11 cellular contexts compared by ENCODE assay signal in genomic region chrX:23786268-23786815, GRCh38. TPM values are rescaled to one million over a fixed set of nuclear protein-coding genes. Genes with fewer than 3 reads are reported as not detected.
A peak's percentile ranks its signal among the peaks of the same experiment; 100 is the strongest.
DNase-seq lines count a peak whose midpoint lies in the region; ATAC-seq and TF ChIP-seq lines count a peak whose summit lies in the region.
"Had no signal": no experiment of that assay in that cellular context is flagged by ENCODE, and none has a peak within 500 bp of the region (broad histone marks: within the 10 kb centered on the region; RNA-seq: fewer than 3 reads in every experiment).

No MANE protein-coding gene starts in this region.

- no peak overlapping the region for H3K56ac ChIP-seq in IMR-90 (ENCODE audit: extremely low read depth, insufficient read depth, low read length)

- no peak overlapping the region for H2BK15ac ChIP-seq in IMR-90 (ENCODE audit: low read depth, low read length)

- H3K14ac ChIP-seq in IMR-90 (replicated peaks; ENCODE audit: low read depth, low read length) = no peak overlapping the region
- H3K14ac ChIP-seq in trophoblast cell (ENCODE audit: low read length) = no peak overlapping the region

- H3K9me3 Mint-ChIP-seq in T-helper 2 cell treated with Interferon-gamma antibody and Interleukin-4, amounts not matched to agents 5 μg/mL and 100 μg/mL, for 36 hours = no peaks in the 10 kb centered on the region
- H3K9me3 Mint-ChIP-seq: activated CD4-positive, alpha-beta memory T cell treated with anti-CD3 and anti-CD28 coated beads, Interleukin-2, amount 10 ng/mL, durations not matched to agents 7 days and 5 days; CD8-positive, alpha-beta memory T cell had no signal

- H3K4me1 ChIP-seq in IMR-90 (ENCODE audit: control insufficient read depth, insufficient read depth, low read length) (no peaks in the 10 kb centered on the region), adrenal gland (replicated peaks in 1 of 2) (no peaks in the 10 kb centered on the region), trophoblast cell (ENCODE audit: control insufficient read depth in 1 of 2, insufficient read depth in 2 of 2, low read length in 2 of 2) (peaks cover 0 to 2% of the 10 kb centered on the region in 2 experiments), HAP-1 (peaks cover 19% of the 10 kb centered on the region)

- H3K79me2 ChIP-seq in trophoblast cell (ENCODE audit: control insufficient read depth, insufficient read depth, low read length, poor library complexity) = peaks cover 3% of the 10 kb centered on the region

- H3K4me2 ChIP-seq in IMR-90 (ENCODE audit: low read depth, low read length) = no peak overlapping the region
- no peak overlapping the region for H3K4me2 ChIP-seq in trophoblast cell (ENCODE audit: low read length)

- H3K4me1 Mint-ChIP-seq in T-helper 2 cell treated with Interferon-gamma antibody and Interleukin-4, amounts not matched to agents 5 μg/mL and 100 μg/mL, for 36 hours (ENCODE audit: low read depth) = peaks cover 27% of the 10 kb centered on the region

- POLR2A ChIA-PET in IMR-90 (lab: Charles Lee; ENCODE audit: unreplicated experiment) = no interaction called here

- TF ChIP-seq CTCF in IMR-90 (conservative IDR thresholded peaks at IDR 0.05; ENCODE audit: low read depth, low read length) (no peak), adrenal gland (IDR thresholded peaks at IDR 0.05) (no peak), fibroblast of the aortic adventitia (IDR thresholded peaks at IDR 0.05; ENCODE audit: insufficient read depth, low read length) (no peak)

- H2BK120ac ChIP-seq in IMR-90 (ENCODE audit: low read depth, low read length) = no peak overlapping the region
- H2BK120ac ChIP-seq in trophoblast cell (ENCODE audit: insufficient read depth, low read length, poor library complexity) = no peak overlapping the region

- WGBS in IMR-90 (ENCODE audit: extremely low coverage in 2 of 2, insufficient read length in 1 of 2), 2 experiments = no CpG with 5 or more reads among the region's 11 CpGs
- 77 to 81% (median 79%) methylated on average over 11 of the region's 11 CpGs for WGBS in adrenal gland, 4 donors
- no CpG with 5 or more reads among the region's 11 CpGs for WGBS in trophoblast cell (ENCODE audit: extremely low coverage, insufficient coverage, insufficient read length)

- H3K27me3 ChIP-seq in IMR-90 (ENCODE audit: control insufficient read depth, insufficient read depth, low read length) (no peaks in the 10 kb centered on the region), adrenal gland (no peaks in the 10 kb centered on the region), trophoblast cell (ENCODE audit: insufficient read depth, low read length) (no peaks in the 10 kb centered on the region), HAP-1 (ENCODE audit: low read depth) (no peaks in the 10 kb centered on the region)

- no peak overlapping the region for H3K18ac ChIP-seq in IMR-90 (ENCODE audit: low read depth, low read length)
- no peak overlapping the region for H3K18ac ChIP-seq in trophoblast cell (ENCODE audit: low read length)

- intact Hi-C loops in IMR-90 (cut with micrococcal nuclease) (no loop called here), adrenal gland (cut with DNase I) (loop anchor here in 1 of 2 donors (10.0 kb wide), 1 partner anchor 118 kb away; the partner anchor contains the start of genes APOO and CXorf58)

- H4K20me1 ChIP-seq in IMR-90 (ENCODE audit: insufficient read depth, low read length) = peaks cover 3% of the 10 kb centered on the region; the same call in 1 of the 2 replicates

- H4K91ac ChIP-seq in IMR-90 (ENCODE audit: insufficient read depth, low read depth, low read length) (no peak overlapping the region), trophoblast cell (ENCODE audit: low read depth, low read length) (no peak overlapping the region)

- H2BK12ac ChIP-seq in trophoblast cell (ENCODE audit: low read length) = no peak overlapping the region

- H3K27ac ChIP-seq in IMR-90 (ENCODE audit: insufficient read depth, low read length) (no peak overlapping the region), adrenal gland (peak overlapping the region in 1 of 5 donors; percentile 17), trophoblast cell (ENCODE audit: low read depth, low read length) (no peak overlapping the region)

- no TSS peak for BruUV-seq in IMR-90 (replicated peaks; lab: Mats Ljungman, UMichigan)

- H3K36me3 Mint-ChIP-seq in T-helper 2 cell treated with Interferon-gamma antibody and Interleukin-4, amounts not matched to agents 5 μg/mL and 100 μg/mL, for 36 hours (ENCODE audit: low read depth) = peaks cover 25% of the 10 kb centered on the region

- H3K36me3 ChIP-seq in IMR-90 (ENCODE audit: control insufficient read depth, insufficient read depth, low read length) = peaks cover 2% of the 10 kb centered on the region; the same call in 1 of the 2 replicates
- no peaks in the 10 kb centered on the region for H3K36me3 ChIP-seq in adrenal gland (replicated peaks in 1 of 2)
- H3K36me3 ChIP-seq in trophoblast cell (ENCODE audit: control insufficient read depth in 1 of 2, insufficient read depth in 2 of 2, low read length in 2 of 2) = no peaks in the 10 kb centered on the region
- peaks cover 12% of the 10 kb centered on the region for H3K36me3 ChIP-seq in HAP-1 (replicated peaks)

- H2BK5ac ChIP-seq in IMR-90 (ENCODE audit: low read depth, low read length, poor library complexity, severe bottlenecking) = no peak overlapping the region
- no peak overlapping the region for H2BK5ac ChIP-seq in trophoblast cell (ENCODE audit: low read depth, low read length, poor library complexity)

- no peak overlapping the region for H2AFZ ChIP-seq in IMR-90 (replicated peaks; ENCODE audit: low read length, poor library complexity)
- H2AFZ ChIP-seq in trophoblast cell (ENCODE audit: insufficient read depth, low read length, poor library complexity) = no peak overlapping the region

- H2AK5ac ChIP-seq in IMR-90 (ENCODE audit: low read depth, low read length) = no peak overlapping the region
- no peak overlapping the region for H2AK5ac ChIP-seq in trophoblast cell (ENCODE audit: low read length)

- H3K27me3 Mint-ChIP-seq in T-helper 2 cell treated with Interferon-gamma antibody and Interleukin-4, amounts not matched to agents 5 μg/mL and 100 μg/mL, for 36 hours (ENCODE audit: low read depth) = no peaks in the 10 kb centered on the region
- H3K27me3 Mint-ChIP-seq: activated CD4-positive, alpha-beta memory T cell treated with anti-CD3 and anti-CD28 coated beads, Interleukin-2, amount 10 ng/mL, durations not matched to agents 7 days and 5 days had no signal

- H3K9me1 ChIP-seq in IMR-90 (ENCODE audit: insufficient read depth, low read length) = no peaks in the 10 kb centered on the region

- in situ Hi-C loops in IMR-90 (cut with MboI; ENCODE audit: low sequenced_read_pairs) (loop anchor here (10.0 kb wide), 1 partner anchor 118 kb away; the partner anchor contains the start of genes APOO and CXorf58), HAP-1 (cut with MboI; ENCODE audit: low sequenced_read_pairs) (loop anchor here (10.0 kb wide), 1 partner anchor 118 kb away; the partner anchor contains the start of genes APOO and CXorf58)

- no peak for ATAC-seq in IMR-90 (ENCODE audit: low read depth)
- ATAC-seq: mucosa of descending colon had no signal

- CTCF ChIA-PET in IMR-90 (lab: Yijun Ruan, JAX) = no interaction called here

- H4K8ac ChIP-seq in IMR-90 (ENCODE audit: low read depth in 2 of 2, low read length in 2 of 2) = no peak overlapping the region
- no peak overlapping the region for H4K8ac ChIP-seq in trophoblast cell (ENCODE audit: low read depth, low read length)

- H3K4ac ChIP-seq in IMR-90 (ENCODE audit: low read depth, low read length) = no peak overlapping the region
- no peak overlapping the region for H3K4ac ChIP-seq in trophoblast cell (ENCODE audit: low read depth, low read length)

- H2BK20ac ChIP-seq in IMR-90 (ENCODE audit: low read depth, low read length) = no peak overlapping the region

- no peak overlapping the region for H4K12ac ChIP-seq in trophoblast cell (ENCODE audit: low read depth, low read length)

- H3K4me3 Mint-ChIP-seq in T-helper 2 cell treated with Interferon-gamma antibody and Interleukin-4, amounts not matched to agents 5 μg/mL and 100 μg/mL, for 36 hours = no peak overlapping the region

- H3K27ac Mint-ChIP-seq in T-helper 2 cell treated with Interferon-gamma antibody and Interleukin-4, amounts not matched to agents 5 μg/mL and 100 μg/mL, for 36 hours = no peak overlapping the region
- H3K27ac Mint-ChIP-seq: activated CD4-positive, alpha-beta memory T cell treated with anti-CD3 and anti-CD28 coated beads, Interleukin-2, amount 10 ng/mL, durations not matched to agents 7 days and 5 days had no signal

- TF ChIP-seq RAD21 in IMR-90 (IDR thresholded peaks at IDR 0.05; ENCODE audit: low read length) = no peak

- TF ChIP-seq POLR2A in IMR-90 (IDR thresholded peaks at IDR 0.05; ENCODE audit: low read depth, low read length) (peak; percentile 72), adrenal gland (IDR thresholded peaks at IDR 0.05) (peak; percentile 30 to 36)

- H3K4me3 ChIP-seq in IMR-90 (ENCODE audit: insufficient read depth, low read depth, low read length) = no peak overlapping the region
- peak overlapping the region in 1 of 4 donors; percentile 75 for H3K4me3 ChIP-seq in adrenal gland
- no peak overlapping the region for H3K4me3 ChIP-seq in fibroblast of the aortic adventitia (ENCODE audit: low read depth, low read length)
- H3K4me3 ChIP-seq in trophoblast cell (ENCODE audit: low read depth, low read length) = no peak overlapping the region
- no peak overlapping the region for H3K4me3 ChIP-seq in HAP-1
- H3K4me3 ChIP-seq: mucosa of descending colon had no signal

- H4K5ac ChIP-seq in IMR-90 (ENCODE audit: low read depth, low read length) = no peak overlapping the region

- H3K23ac ChIP-seq in IMR-90 (ENCODE audit: low read depth, low read length) = no peak overlapping the region
- H3K23ac ChIP-seq in trophoblast cell (ENCODE audit: low read length) = no peak overlapping the region

- DNase-seq in IMR-90 (no peak), adrenal gland (peak in 1 of 7 donors; percentile 46), fibroblast of the aortic adventitia (ENCODE audit: low read depth) (peak; percentile 15), trophoblast cell (peak; percentile 67), HPDE6-E6E7 (ENCODE audit: extremely low spot score) (no peak), HAP-1 (ENCODE audit: low spot score in 2 of 2) (no peak)
- DNase-seq in T-helper 2 cell treated with Interferon-gamma antibody and Interleukin-4, amounts not matched to agents 5 μg/mL and 100 μg/mL, for 36 hours (ENCODE audit: low spot score) = no peak
- DNase-seq: activated CD4-positive, alpha-beta memory T cell treated with anti-CD3 and anti-CD28 coated beads, Interleukin-2, amount 10 ng/mL, durations not matched to agents 7 days and 5 days; CD8-positive, alpha-beta memory T cell; mucosa of descending colon; NCI-H2171 had no signal

- peaks cover 0 to 5% of the 10 kb centered on the region in 2 experiments; a peak in 2 of 4 replicates for H3K79me1 ChIP-seq in IMR-90 (ENCODE audit: low read depth in 1 of 2, low read length in 2 of 2)
- H3K79me1 ChIP-seq in trophoblast cell (ENCODE audit: low read length) = peaks cover 4% of the 10 kb centered on the region

- H2AK9ac ChIP-seq in IMR-90 (replicated peaks; ENCODE audit: low read depth, low read length, poor library complexity) = no peak overlapping the region

- H3K9me3 ChIP-seq in IMR-90 (ENCODE audit: control insufficient read depth, insufficient read depth, low read length) = no peaks in the 10 kb centered on the region
- no peaks in the 10 kb centered on the region for H3K9me3 ChIP-seq in adrenal gland (replicated peaks in 1 of 3)
- no peaks in the 10 kb centered on the region for H3K9me3 ChIP-seq in trophoblast cell (ENCODE audit: insufficient read depth, low read depth, low read length)
- H3K9me3 ChIP-seq in HAP-1 = no peaks in the 10 kb centered on the region
- H3K9me3 ChIP-seq: mucosa of descending colon had no signal

- H3K9ac ChIP-seq in IMR-90 (ENCODE audit: low read depth, low read length) (no peak overlapping the region), trophoblast cell (ENCODE audit: low read length) (no peak overlapping the region)

- dilution Hi-C loops in IMR-90 (cut with HindIII; ENCODE audit: low sequenced_read_pairs, unreplicated experiment) = no loop called here

RNA-seq across cellular contexts. Expression of gene SAT1, which starts 3.4 kb away (rescaled TPM):
- total RNA-seq in IMR-90 (2012; rRNA removed) (55.9 and 112 TPM in 2 replicates), adrenal gland (100 to 1,000 TPM; 238 to 905 (median 378) TPM), fibroblast of the aortic adventitia (ENCODE audit: low replicate concordance) (75.7 and 450 TPM in 2 replicates)
- polyA plus RNA-seq in IMR-90 (2012; rRNA removed) (92.8 and 99.1 TPM in 2 replicates), adrenal gland (100 to 1,000 TPM; 358 to 811 (median 522) TPM)
- polyA plus RNA-seq in IMR-90 (2012; cell fraction: cytosol; rRNA removed) = 19.5 and 34.3 TPM in 2 replicates
- polyA plus RNA-seq in IMR-90 (2012; cell fraction: nucleus; rRNA removed; ENCODE audit: low replicate concordance) = 284 and 1,941 TPM in 2 replicates
- polyA plus RNA-seq in trophoblast cell (2013) = 142 and 148 TPM in 2 replicates

RNA-seq across cellular contexts. Expression of gene ACOT9, which starts 43.3 kb away (rescaled TPM):
- total RNA-seq in IMR-90 (2012; rRNA removed) = 47.3 and 63.6 TPM in 2 replicates
- polyA plus RNA-seq in IMR-90 (2012; rRNA removed) = 35.0 and 43.5 TPM in 2 replicates
- 7.8 and 12.3 TPM in 2 replicates for polyA plus RNA-seq in IMR-90 (2012; cell fraction: cytosol; rRNA removed)
- 21.0 and 127 TPM in 2 replicates for polyA plus RNA-seq in IMR-90 (2012; cell fraction: nucleus; rRNA removed; ENCODE audit: low replicate concordance)
- total RNA-seq in adrenal gland = 10 to 100 TPM; 18.4 to 40.7 (median 35.9) TPM
- polyA plus RNA-seq in adrenal gland = 10 to 100 TPM; 37.2 to 58.3 (median 56.8) TPM
- 52.8 and 83.0 TPM in 2 replicates for total RNA-seq in fibroblast of the aortic adventitia (ENCODE audit: low replicate concordance)
- 31.6 and 32.5 TPM in 2 replicates for polyA plus RNA-seq in trophoblast cell (2013)

Comparison
In these comparisons a context has a peak if more than half of its experiments do, and no peak if none do; other contexts are left out.
1. DNase-seq: peak in fibroblast of the aortic adventitia (single experiment) and trophoblast cell (2 of 2); none in IMR-90 (single experiment), T-helper 2 cell treated with Interferon-gamma antibody and Interleukin-4, amounts not matched to agents 5 μg/mL and 100 μg/mL, for 36 hours (single experiment), HPDE6-E6E7 (single experiment) and HAP-1 (0 of 2).